Comparison of ENCODE assay signal across 2 cellular contexts in the genomic region with DNA sequence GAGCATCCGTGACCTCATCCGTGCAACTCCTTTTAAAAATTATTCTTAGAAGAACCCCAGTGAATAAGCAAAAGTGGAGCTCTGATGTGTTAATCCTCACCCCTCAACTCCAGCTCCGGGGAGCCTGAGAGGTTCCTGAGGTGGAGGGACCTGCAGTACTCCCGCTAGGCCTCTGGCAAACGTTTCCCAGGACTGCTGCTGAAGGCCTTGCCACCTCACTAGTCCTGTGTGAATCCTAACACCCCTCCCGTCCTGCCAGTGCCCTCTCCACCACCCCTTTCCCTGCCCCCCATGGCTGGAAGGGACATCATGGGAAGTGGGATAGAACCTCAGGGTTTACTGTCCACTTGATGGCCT.
TF ChIP-seq lines count a peak whose summit lies in the region.

No MANE protein-coding gene starts in this region.

TF ChIP-seq in SK-N-SH treated with all-trans-retinoic acid at 6 μM for 48 hours, 23 proteins besides CTCF, POLR2A, EP300 and RAD21:
- no peak for TF ChIP-seq OSR1 (CRISPR knock-in tag; IDR thresholded peaks at IDR 0.05)
- no peak for TF ChIP-seq ZFP3 (CRISPR knock-in tag; IDR thresholded peaks at IDR 0.05)
- TF ChIP-seq, protein P1, sequence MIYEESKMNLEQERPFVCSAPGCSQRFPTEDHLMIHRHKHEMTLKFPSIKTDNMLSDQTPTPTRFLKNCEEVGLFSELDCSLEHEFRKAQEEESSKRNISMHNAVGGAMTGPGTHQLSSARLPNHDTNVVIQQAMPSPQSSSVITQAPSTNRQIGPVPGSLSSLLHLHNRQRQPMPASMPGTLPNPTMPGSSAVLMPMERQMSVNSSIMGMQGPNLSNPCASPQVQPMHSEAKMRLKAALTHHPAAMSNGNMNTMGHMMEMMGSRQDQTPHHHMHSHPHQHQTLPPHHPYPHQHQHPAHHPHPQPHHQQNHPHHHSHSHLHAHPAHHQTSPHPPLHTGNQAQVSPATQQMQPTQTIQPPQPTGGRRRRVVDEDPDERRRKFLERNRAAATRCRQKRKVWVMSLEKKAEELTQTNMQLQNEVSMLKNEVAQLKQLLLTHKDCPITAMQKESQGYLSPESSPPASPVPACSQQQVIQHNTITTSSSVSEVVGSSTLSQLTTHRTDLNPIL (CRISPR knock-in tag; IDR thresholded peaks at IDR 0.05; ENCODE audit: low read depth), result no peak
- TF ChIP-seq ZFP30 (CRISPR knock-in tag; IDR thresholded peaks at IDR 0.05), result no peak
- TF ChIP-seq, protein P2, sequence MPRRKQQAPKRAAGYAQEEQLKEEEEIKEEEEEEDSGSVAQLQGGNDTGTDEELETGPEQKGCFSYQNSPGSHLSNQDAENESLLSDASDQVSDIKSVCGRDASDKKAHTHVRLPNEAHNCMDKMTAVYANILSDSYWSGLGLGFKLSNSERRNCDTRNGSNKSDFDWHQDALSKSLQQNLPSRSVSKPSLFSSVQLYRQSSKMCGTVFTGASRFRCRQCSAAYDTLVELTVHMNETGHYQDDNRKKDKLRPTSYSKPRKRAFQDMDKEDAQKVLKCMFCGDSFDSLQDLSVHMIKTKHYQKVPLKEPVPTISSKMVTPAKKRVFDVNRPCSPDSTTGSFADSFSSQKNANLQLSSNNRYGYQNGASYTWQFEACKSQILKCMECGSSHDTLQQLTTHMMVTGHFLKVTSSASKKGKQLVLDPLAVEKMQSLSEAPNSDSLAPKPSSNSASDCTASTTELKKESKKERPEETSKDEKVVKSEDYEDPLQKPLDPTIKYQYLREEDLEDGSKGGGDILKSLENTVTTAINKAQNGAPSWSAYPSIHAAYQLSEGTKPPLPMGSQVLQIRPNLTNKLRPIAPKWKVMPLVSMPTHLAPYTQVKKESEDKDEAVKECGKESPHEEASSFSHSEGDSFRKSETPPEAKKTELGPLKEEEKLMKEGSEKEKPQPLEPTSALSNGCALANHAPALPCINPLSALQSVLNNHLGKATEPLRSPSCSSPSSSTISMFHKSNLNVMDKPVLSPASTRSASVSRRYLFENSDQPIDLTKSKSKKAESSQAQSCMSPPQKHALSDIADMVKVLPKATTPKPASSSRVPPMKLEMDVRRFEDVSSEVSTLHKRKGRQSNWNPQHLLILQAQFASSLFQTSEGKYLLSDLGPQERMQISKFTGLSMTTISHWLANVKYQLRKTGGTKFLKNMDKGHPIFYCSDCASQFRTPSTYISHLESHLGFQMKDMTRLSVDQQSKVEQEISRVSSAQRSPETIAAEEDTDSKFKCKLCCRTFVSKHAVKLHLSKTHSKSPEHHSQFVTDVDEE (CRISPR knock-in tag; IDR thresholded peaks at IDR 0.05), result no peak

TF ChIP-seq in H1, 55 proteins besides CTCF, POLR2A, EP300 and RAD21:
- TF ChIP-seq TAF1 (IDR thresholded peaks at IDR 0.05; ENCODE audit: low read depth, low read length) (no peak), EGR1 (IDR thresholded peaks at IDR 0.05; ENCODE audit: borderline replicate concordance, low read depth, low read length) (no peak), KDM1A (IDR thresholded peaks at IDR 0.05; ENCODE audit: borderline replicate concordance, low read length) (no peak), SIN3A (conservative IDR thresholded peaks at IDR 0.05 in 1 of 2, IDR thresholded peaks at IDR 0.05 in 1 of 2; ENCODE audit: low read depth in 1 of 2, low read length in 2 of 2) (no peak), NRF1 (IDR thresholded peaks at IDR 0.05; ENCODE audit: low read depth, low read length) (no peak), SUZ12 (IDR thresholded peaks at IDR 0.05; ENCODE audit: low read length) (no peak), BRCA1 (IDR thresholded peaks at IDR 0.05; ENCODE audit: low read depth, low read length) (no peak), SIRT6 (IDR thresholded peaks at IDR 0.05; ENCODE audit: low read length) (no peak), ASH2L (IDR thresholded peaks at IDR 0.05; ENCODE audit: low read length) (no peak), YY1 (IDR thresholded peaks at IDR 0.05; ENCODE audit: low read depth, low read length) (no peak), HDAC6 (IDR thresholded peaks at IDR 0.05; ENCODE audit: low read depth, low read length) (no peak), SRF (IDR thresholded peaks at IDR 0.05; ENCODE audit: low read depth, low read length) (no peak), CREB1 (IDR thresholded peaks at IDR 0.05) (no peak), POLR2AphosphoS5 (IDR thresholded peaks at IDR 0.05; ENCODE audit: low read depth, low read length) (no peak), NANOG (IDR thresholded peaks at IDR 0.05; ENCODE audit: insufficient read depth, low read depth, low read length, poor library complexity, severe bottlenecking) (no peak)
- TF ChIP-seq, protein P3, sequence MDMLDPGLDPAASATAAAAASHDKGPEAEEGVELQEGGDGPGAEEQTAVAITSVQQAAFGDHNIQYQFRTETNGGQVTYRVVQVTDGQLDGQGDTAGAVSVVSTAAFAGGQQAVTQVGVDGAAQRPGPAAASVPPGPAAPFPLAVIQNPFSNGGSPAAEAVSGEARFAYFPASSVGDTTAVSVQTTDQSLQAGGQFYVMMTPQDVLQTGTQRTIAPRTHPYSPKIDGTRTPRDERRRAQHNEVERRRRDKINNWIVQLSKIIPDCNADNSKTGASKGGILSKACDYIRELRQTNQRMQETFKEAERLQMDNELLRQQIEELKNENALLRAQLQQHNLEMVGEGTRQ (IDR thresholded peaks at IDR 0.05; ENCODE audit: low read length), result no peak
